In the genomic region with DNA sequence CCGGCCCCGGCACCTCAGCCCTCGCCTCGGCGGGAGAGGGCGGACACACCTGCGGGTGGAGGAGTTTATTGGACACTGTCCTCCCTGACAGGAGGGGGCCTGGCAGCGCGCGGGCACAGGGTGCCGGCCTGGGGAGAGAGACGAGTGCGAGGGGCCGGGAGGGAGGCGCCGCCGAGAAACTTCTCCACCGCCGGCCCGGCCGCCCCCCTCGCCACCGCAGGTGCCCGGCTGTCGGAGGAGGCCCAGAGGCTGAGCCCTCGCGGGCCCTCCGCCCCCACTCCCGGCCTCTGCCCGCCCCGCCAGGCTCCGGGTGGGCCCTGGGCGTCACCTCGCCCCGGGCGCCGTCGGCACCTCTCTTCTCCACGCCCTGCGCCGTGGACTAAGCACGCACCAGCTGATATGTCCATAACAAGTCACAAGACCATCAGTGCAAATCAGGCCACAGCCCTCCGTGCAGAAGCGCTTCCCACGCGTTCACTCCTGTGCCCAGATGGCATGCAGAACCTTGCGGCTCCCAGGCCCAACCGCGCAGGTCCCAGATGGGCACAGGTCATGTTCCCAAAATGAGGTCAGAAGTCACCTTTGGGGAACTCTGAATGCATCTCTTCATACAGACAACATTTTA, we compare ENCODE assay signal across 1 cellular context.
A peak's percentile ranks its signal among the peaks of the same experiment; 100 is the strongest.
TF ChIP-seq lines count a peak whose summit lies in the region.

No MANE protein-coding gene starts in this region.

TF ChIP-seq in H1, 55 proteins besides CTCF, POLR2A, EP300 and RAD21:
- TF ChIP-seq KDM4A (IDR thresholded peaks at IDR 0.05; ENCODE audit: low read depth, low read length, severe bottlenecking) (peak; percentile 63), CHD1 (IDR thresholded peaks at IDR 0.05; ENCODE audit: low read depth, low read length) (no peak), PHF8 (conservative IDR thresholded peaks at IDR 0.05; ENCODE audit: low read depth, low read length) (peak; percentile 51; the same call in 1 of the 2 replicates), TEAD4 (IDR thresholded peaks at IDR 0.05; ENCODE audit: low read depth, low read length) (no peak), RXRA (IDR thresholded peaks at IDR 0.05; ENCODE audit: insufficient read depth, low read depth, low read length) (no peak), NANOG (IDR thresholded peaks at IDR 0.05; ENCODE audit: insufficient read depth, low read depth, low read length, poor library complexity, severe bottlenecking) (no peak), YY1 (IDR thresholded peaks at IDR 0.05; ENCODE audit: low read depth, low read length) (no peak), POU5F1 (IDR thresholded peaks at IDR 0.05; ENCODE audit: low read depth, low read length) (no peak)
TF ChIP-seq in H1: peak in this region for 2.
